In the genomic region with DNA sequence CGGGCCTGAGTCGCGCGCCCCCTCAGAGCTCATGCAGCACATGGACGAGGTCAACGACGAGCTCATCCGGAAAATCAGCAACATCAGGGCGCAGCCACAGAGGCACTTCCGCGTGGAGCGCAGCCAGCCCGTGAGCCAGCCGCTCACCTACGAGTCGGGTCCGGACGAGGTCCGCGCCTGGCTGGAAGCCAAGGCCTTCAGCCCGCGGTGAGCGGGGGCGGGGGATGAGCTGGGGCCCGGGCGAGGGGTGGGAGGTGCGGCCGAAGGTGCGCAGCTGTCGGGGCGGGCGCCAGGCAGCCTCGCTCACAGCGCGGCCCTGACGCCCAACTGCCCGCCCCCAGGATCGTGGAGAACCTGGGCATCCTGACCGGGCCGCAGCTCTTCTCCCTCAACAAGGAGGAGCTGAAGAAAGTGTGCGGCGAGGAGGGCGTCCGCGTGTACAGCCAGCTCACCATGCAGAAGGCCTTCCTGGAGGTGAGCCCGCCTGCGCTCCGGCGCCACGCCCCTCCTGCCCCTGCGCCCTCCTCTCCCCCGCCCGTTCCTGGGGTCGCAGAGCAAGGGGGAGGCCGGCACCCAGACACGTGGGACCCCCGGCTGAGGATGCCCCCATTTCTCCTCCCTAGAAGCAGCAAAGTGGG, we compare ENCODE assay signal across 7 cellular contexts. TPM values are rescaled to one million over a fixed set of nuclear protein-coding genes. Genes with fewer than 3 reads are reported as not detected.
A peak's percentile ranks its signal among the peaks of the same experiment; 100 is the strongest.
DNase-seq lines count a peak whose midpoint lies in the region; ATAC-seq and TF ChIP-seq lines count a peak whose summit lies in the region.
"Had no signal": no experiment of that assay in that cellular context is flagged by ENCODE, and none has a peak within 500 bp of the region (broad histone marks: within the 10 kb centered on the region; RNA-seq: fewer than 3 reads in every experiment).

No MANE protein-coding gene starts in this region.

- H3K27ac ChIP-seq in OCI-LY3 (ENCODE audit: low read length) = no peak overlapping the region

- H3K36me3 Mint-ChIP-seq in central memory CD8-positive, alpha-beta T cell (ENCODE audit: insufficient read depth) = peaks cover 5% of the 10 kb centered on the region
- peaks cover 2% of the 10 kb centered on the region for H3K36me3 Mint-ChIP-seq in progenitor cell of endocrine pancreas (ENCODE audit: insufficient read depth)

- H4K20me1 ChIP-seq in OCI-LY3 (ENCODE audit: insufficient read depth, low read length) = no peaks in the 10 kb centered on the region

- H2AFZ ChIP-seq in OCI-LY3 (ENCODE audit: low read depth, low read length) = peak overlapping the region; percentile 64; the same call in 1 of the 2 replicates

- H3K4me2 ChIP-seq in OCI-LY3 (ENCODE audit: low read length) = peak overlapping the region; percentile 88

- H3K4me1 Mint-ChIP-seq in central memory CD8-positive, alpha-beta T cell = peaks cover 12% of the 10 kb centered on the region
- peaks cover 1% of the 10 kb centered on the region for H3K4me1 Mint-ChIP-seq in progenitor cell of endocrine pancreas (ENCODE audit: low read depth)

- H3K4me1 ChIP-seq in ES-I3 (ENCODE audit: insufficient read depth, low read length) (peaks cover 10% of the 10 kb centered on the region; the same call in 1 of the 2 replicates), OCI-LY3 (ENCODE audit: low read length) (peaks cover 41% of the 10 kb centered on the region)

- peaks cover 25% of the 10 kb centered on the region for H3K27me3 ChIP-seq in OCI-LY3 (ENCODE audit: low read depth, low read length)

- DNase-seq in central memory CD8-positive, alpha-beta T cell (ENCODE audit: low spot score in 2 of 2) = no peak
- DNase-seq in progenitor cell of endocrine pancreas (ENCODE audit: low spot score, unreplicated experiment) (peak; percentile 39), SIG-M5 treated with dmso at 0.1 percent for 504 hours (lab: John Stamatoyannopoulos, UW; ENCODE audit: unreplicated experiment) (no peak), occipital lobe (lab: John Stamatoyannopoulos, UW) (no peak)

- peaks cover 24% of the 10 kb centered on the region for H3K27me3 Mint-ChIP-seq in central memory CD8-positive, alpha-beta T cell
- peaks cover 6% of the 10 kb centered on the region for H3K27me3 Mint-ChIP-seq in progenitor cell of endocrine pancreas

- peak overlapping the region; percentile 22 for H3K9ac ChIP-seq in ES-I3 (ENCODE audit: low read depth, low read length)
- H3K9ac ChIP-seq in OCI-LY3 (ENCODE audit: low read length) = peak overlapping the region; percentile 59

- H3K4me3 Mint-ChIP-seq in central memory CD8-positive, alpha-beta T cell = peak overlapping the region; percentile 74
- H3K4me3 Mint-ChIP-seq in progenitor cell of endocrine pancreas (ENCODE audit: low read depth) = peak overlapping the region; percentile 40

- TF ChIP-seq CTCF in OCI-LY3 (IDR thresholded peaks at IDR 0.05; ENCODE audit: low read depth, low read length) (no peak), progenitor cell of endocrine pancreas (IDR thresholded peaks at IDR 0.05; ENCODE audit: unreplicated experiment) (no peak)

- H3K9me3 ChIP-seq in ES-I3 (ENCODE audit: control insufficient read depth, insufficient read depth, low read length) (no peaks in the 10 kb centered on the region), OCI-LY3 (ENCODE audit: insufficient read depth, low read length) (no peaks in the 10 kb centered on the region)
- H3K9me3 ChIP-seq: HAP-1 had no signal

- H3K4me3 ChIP-seq in OCI-LY3 (ENCODE audit: low read length) = peak overlapping the region; percentile 83
- H3K4me3 ChIP-seq: HAP-1 had no signal

- no peaks in the 10 kb centered on the region for H3K9me3 Mint-ChIP-seq in central memory CD8-positive, alpha-beta T cell
- H3K9me3 Mint-ChIP-seq in progenitor cell of endocrine pancreas (ENCODE audit: low read depth) = no peaks in the 10 kb centered on the region

- H3K79me2 ChIP-seq in OCI-LY3 (ENCODE audit: low read length) = no peaks in the 10 kb centered on the region

- H3K36me3 ChIP-seq in ES-I3 (ENCODE audit: insufficient read depth, low read length) (no peaks in the 10 kb centered on the region), OCI-LY3 (replicated peaks; ENCODE audit: low read depth, low read length) (no peaks in the 10 kb centered on the region)
- H3K36me3 ChIP-seq: HAP-1 had no signal

- no peak for ATAC-seq in central memory CD8-positive, alpha-beta T cell (replicated peaks; ENCODE audit: extremely low read depth, poor library complexity, severe bottlenecking)

- no peak overlapping the region for H3K27ac Mint-ChIP-seq in central memory CD8-positive, alpha-beta T cell (ENCODE audit: low read depth)
- no peak overlapping the region for H3K27ac Mint-ChIP-seq in progenitor cell of endocrine pancreas

RNA-seq across cellular contexts. Expression of gene EPS8L2, which starts 20.4 kb away (rescaled TPM):
- 100.0 and 111 TPM in 2 replicates for total RNA-seq in progenitor cell of endocrine pancreas
- total RNA-seq in occipital lobe = 1.4 TPM

RNA-seq across cellular contexts. Expression of gene TALDO1, which starts 20.9 kb away (rescaled TPM):
- 112 and 120 TPM in 2 replicates for total RNA-seq in progenitor cell of endocrine pancreas
- 61.0 TPM for total RNA-seq in occipital lobe

RNA-seq across cellular contexts. Expression of gene TMEM80, which starts 30.8 kb away (rescaled TPM):
- 29.4 and 32.6 TPM in 2 replicates for total RNA-seq in progenitor cell of endocrine pancreas
- total RNA-seq in occipital lobe = 11.7 TPM

RNA-seq across cellular contexts. Expression of gene DEAF1, which starts 31.4 kb away (rescaled TPM):
- total RNA-seq in progenitor cell of endocrine pancreas (49.2 and 57.0 TPM in 2 replicates), occipital lobe (50.7 TPM)

RNA-seq across cellular contexts. Expression of gene GATD1, which starts 50.9 kb away (rescaled TPM):
- total RNA-seq in progenitor cell of endocrine pancreas (74.1 and 75.4 TPM in 2 replicates), occipital lobe (22.3 TPM)

Comparison
In these comparisons a context has a peak if more than half of its experiments do, and no peak if none do; other contexts are left out.
1. RNA of gene EPS8L2, which starts 20.4 kb away (total RNA-seq): 100.0 to 111 TPM in progenitor cell of endocrine pancreas; 1.4 TPM in occipital lobe (single experiment); every median in the first group is over 10 times any median in the second.